ENCODE assay signal across 10 cellular contexts in genomic region chr2:42925742-42926437, GRCh38.
A peak's percentile ranks its signal among the peaks of the same experiment; 100 is the strongest.
DNase-seq lines count a peak whose midpoint lies in the region; ATAC-seq and TF ChIP-seq lines count a peak whose summit lies in the region.
"Had no signal": no experiment of that assay in that cellular context is flagged by ENCODE, and none has a peak within 500 bp of the region (broad histone marks: within the 10 kb centered on the region; RNA-seq: fewer than 3 reads in every experiment).

No MANE protein-coding gene starts in this region.

- H3K4me1 ChIP-seq in ovary (ENCODE audit: insufficient read depth), result peaks cover 79% of the 10 kb centered on the region

- no peaks in the 10 kb centered on the region for H3K27me3 ChIP-seq in ovary
- no peaks in the 10 kb centered on the region for H3K27me3 ChIP-seq in H7 (ENCODE audit: control insufficient read depth, insufficient read depth, low read length)
- H3K27me3 ChIP-seq: cardiac muscle cell had no signal

- ATAC-seq in HG03571 (IDR thresholded peaks at IDR 0.05; ENCODE audit: unreplicated experiment) (no peak), HG02623 (IDR thresholded peaks at IDR 0.05; ENCODE audit: unreplicated experiment) (no peak)

- POLR2A ChIA-PET in RWPE1 (lab: Yijun Ruan, JAX; ENCODE audit: low non-redundant PET), result no interaction called here

- H3K4me3 ChIP-seq in AG10803 (ENCODE audit: low read length) (no peak overlapping the region), ovary (no peak overlapping the region), H7 (ENCODE audit: insufficient read depth, low read depth, low read length) (no peak overlapping the region)
- H3K4me3 ChIP-seq: cardiac muscle cell had no signal

- 18 to 23% (median 22%) methylated on average over 11 to 12 of the region's 12 CpGs for WGBS in ovary, 3 donors

- TF ChIP-seq POLR2A in ovary (IDR thresholded peaks at IDR 0.05), result no peak

- DNase-seq in AG10803 (ENCODE audit: low read depth), result peak; percentile 66
- DNase-seq in RWPE1 (ENCODE audit: low spot score), result no peak
- peak; percentile 20 to 83 (median 62) for DNase-seq in head of caudate nucleus
- DNase-seq in ovary, result peak in 2 of 5 donors; percentile 51 to 67
- no peak for DNase-seq in H7
- no peak for DNase-seq in stimulated activated CD4-positive, alpha-beta T cell treated with anti-CD3 and anti-CD28 coated beads, Interleukin-4, amount 100 ng/mL, for 1 hour
- DNase-seq: Karpas-422 had no signal

- intact Hi-C loops in head of caudate nucleus (cut with DNase I), result loop anchor here (10.0 kb wide), 1 partner anchor 91 kb away; no protein-coding TSS in a partner anchor
- intact Hi-C loops in ovary (cut with DNase I), result loop anchor here in 3 of 4 donors (5.0 to 10.0 kb wide), 4 partner anchors 51 to 94 kb away; no protein-coding TSS in a partner anchor

- CTCF ChIA-PET in RWPE1 (lab: Yijun Ruan, JAX), result interaction anchor here (0.5 to 1.1 kb wide), 2 partner anchors 68 to 303 kb away, joined by 3 to 5 read pairs; no protein-coding TSS in a partner anchor

- H3K36me3 ChIP-seq in ovary (no peaks in the 10 kb centered on the region), H7 (replicated peaks; ENCODE audit: control insufficient read depth, insufficient read depth, low read length) (no peaks in the 10 kb centered on the region)
- H3K36me3 ChIP-seq: cardiac muscle cell had no signal

- no peaks in the 10 kb centered on the region for H3K9me3 ChIP-seq in ovary

- no peak for TF ChIP-seq EP300 in ovary (IDR thresholded peaks at IDR 0.05)

- TF ChIP-seq CTCF in AG10803 (conservative IDR thresholded peaks at IDR 0.05; ENCODE audit: low read length) (no peak), RWPE1 (conservative IDR thresholded peaks at IDR 0.05; ENCODE audit: low read depth) (no peak), ovary (IDR thresholded peaks at IDR 0.05) (no peak)

- H3K27ac ChIP-seq in RWPE1 (peak overlapping the region; percentile 85), ovary (peak overlapping the region; percentile 70 to 74)

Comparison
In these comparisons a context has a peak if more than half of its experiments do, and no peak if none do; other contexts are left out.
1. DNase-seq: peak in AG10803 (single experiment) and head of caudate nucleus (42 of 42); none in RWPE1 (single experiment), H7 (single experiment) and stimulated activated CD4-positive, alpha-beta T cell treated with anti-CD3 and anti-CD28 coated beads, Interleukin-4, amount 100 ng/mL, for 1 hour (single experiment).